In genomic region chr4:32129967-32130366, GRCh38 we compare ENCODE assay signal across 38 cellular contexts.
"Had no signal": no experiment of that assay in that cellular context is flagged by ENCODE, and none has a peak within 500 bp of the region (broad histone marks: within the 10 kb centered on the region; RNA-seq: fewer than 3 reads in every experiment).

No MANE protein-coding gene starts in this region.

- H3K27ac Mint-ChIP-seq: activated naive CD4-positive, alpha-beta T cell treated with anti-CD3 and anti-CD28 coated beads for 36 hours; activated naive CD4-positive, alpha-beta T cell treated with anti-CD3 and anti-CD28 coated beads, Interleukin-2, amount 10 ng/mL, durations not matched to agents 7 days and 5 days; activated naive CD4-positive, alpha-beta T cell treated with anti-CD3 and anti-CD28 coated beads, Interleukin-2, amount 50 U/mL, for 24 hours; activated naive CD4-positive, alpha-beta T cell treated with anti-CD3 and anti-CD28 coated beads, Interleukin-2, amount 50 U/mL, for 72 hours; activated naive CD8-positive, alpha-beta T cell; activated naive CD8-positive, alpha-beta T cell treated with anti-CD3 and anti-CD28 coated beads for 36 hours; activated naive CD8-positive, alpha-beta T cell treated with anti-CD3 and anti-CD28 coated beads, Interleukin-2, amount 10 ng/mL, durations not matched to agents 7 days and 5 days; activated naive CD8-positive, alpha-beta T cell treated with anti-CD3 and anti-CD28 coated beads, Interleukin-2, amount 50 U/mL, for 24 hours; activated T-cell treated with anti-CD3 and anti-CD28 coated beads, Interleukin-2, amount 50 U/mL, for 24 hours; activated T-cell treated with anti-CD3 and anti-CD28 coated beads, Interleukin-2, amount 50 U/mL, for 72 hours; activated T-helper 1 cell treated with anti-CD3 and anti-CD28 coated beads, Interleukin-12 subunit alpha, Interleukin-12 subunit beta, Interleukin-2, Interleukin-4 antibody, amounts not matched to agents 30 ng/mL and 10 ng/mL and 1 ng/mL, durations not matched to agents 14 hours and 24 hours and 36 hours; activated T-helper 17 cell treated with anti-CD3 and anti-CD28 coated beads, Interleukin-2, amount 50 U/mL, for 72 hours; activated T-helper 2 cell treated with anti-CD3 and anti-CD28 coated beads, Interferon-gamma antibody, Interleukin-2, Interleukin-4, amounts not matched to agents 10 μg/mL and 5 μg/mL and 100 μg/mL, durations not matched to agents 14 hours and 24 hours and 36 hours; brain had no signal

- H3K27me3 ChIP-seq: adrenal gland, ascending aorta, body of pancreas, brain microvascular endothelial cell, breast epithelium, cardiac muscle cell had no signal

- H3K4me3 Mint-ChIP-seq: activated naive CD4-positive, alpha-beta T cell treated with anti-CD3 and anti-CD28 coated beads for 36 hours; activated naive CD4-positive, alpha-beta T cell treated with anti-CD3 and anti-CD28 coated beads, Interleukin-2, amount 10 ng/mL, durations not matched to agents 7 days and 5 days; activated naive CD4-positive, alpha-beta T cell treated with anti-CD3 and anti-CD28 coated beads, Interleukin-2, amount 50 U/mL, for 24 hours; activated naive CD8-positive, alpha-beta T cell; activated naive CD8-positive, alpha-beta T cell treated with anti-CD3 and anti-CD28 coated beads for 36 hours; activated naive CD8-positive, alpha-beta T cell treated with anti-CD3 and anti-CD28 coated beads, Interleukin-2, amount 10 ng/mL, durations not matched to agents 7 days and 5 days; activated naive CD8-positive, alpha-beta T cell treated with anti-CD3 and anti-CD28 coated beads, Interleukin-2, amount 50 U/mL, for 24 hours; activated T-cell treated with anti-CD3 and anti-CD28 coated beads, Interleukin-2, amount 50 U/mL, for 24 hours; activated T-cell treated with anti-CD3 and anti-CD28 coated beads, Interleukin-2, amount 50 U/mL, for 4 hours; activated T-cell treated with anti-CD3 and anti-CD28 coated beads, Interleukin-2, amount 50 U/mL, for 72 hours; activated T-helper 1 cell treated with anti-CD3 and anti-CD28 coated beads, Interleukin-12 subunit alpha, Interleukin-12 subunit beta, Interleukin-2, Interleukin-4 antibody, amounts not matched to agents 30 ng/mL and 10 ng/mL and 1 ng/mL, durations not matched to agents 14 hours and 24 hours and 36 hours; activated T-helper 17 cell treated with anti-CD3 and anti-CD28 coated beads, Interleukin-2, amount 50 U/mL, for 72 hours; brain; central memory CD8-positive, alpha-beta T cell had no signal

- DNase-seq: activated effector memory CD4-positive, alpha-beta T cell treated with anti-CD3 and anti-CD28 coated beads, Interleukin-2, amount 50 U/mL, for 16 hours; activated effector memory CD4-positive, alpha-beta T cell treated with Interleukin-2 at 50 U/mL for 16 hours; activated gamma-delta T cell; activated gamma-delta T cell treated with Interleukin-2 at 50 U/mL for 16 hours; activated naive CD4-positive, alpha-beta T cell; activated naive CD4-positive, alpha-beta T cell treated with anti-CD3 and anti-CD28 coated beads for 36 hours; activated naive CD4-positive, alpha-beta T cell treated with anti-CD3 and anti-CD28 coated beads, Interleukin-2, amount 10 ng/mL, durations not matched to agents 7 days and 5 days; activated naive CD4-positive, alpha-beta T cell treated with anti-CD3 and anti-CD28 coated beads, Interleukin-2, amount 50 U/mL, for 16 hours; activated naive CD4-positive, alpha-beta T cell treated with Interleukin-2 at 50 U/mL for 16 hours; activated naive CD8-positive, alpha-beta T cell treated with anti-CD3 and anti-CD28 coated beads for 36 hours; activated naive CD8-positive, alpha-beta T cell treated with anti-CD3 and anti-CD28 coated beads, Interleukin-2, amount 10 ng/mL, durations not matched to agents 7 days and 5 days; activated naive CD8-positive, alpha-beta T cell treated with anti-CD3 and anti-CD28 coated beads, Interleukin-2, amount 50 U/mL, for 24 hours; activated T-cell treated with anti-CD3 and anti-CD28 coated beads, Interleukin-2, amount 50 U/mL, for 1 hour; activated T-cell treated with anti-CD3 and anti-CD28 coated beads, Interleukin-2, amount 50 U/mL, for 24 hours; activated T-cell treated with anti-CD3 and anti-CD28 coated beads, Interleukin-2, amount 50 U/mL, for 4 hours; activated T-cell treated with anti-CD3 and anti-CD28 coated beads, Interleukin-2, amount 50 U/mL, for 48 hours; activated T-cell treated with anti-CD3 and anti-CD28 coated beads, Interleukin-2, amount 50 U/mL, for 72 hours; adrenal gland; amniotic stem cell; amygdala; anterior cingulate cortex; aorta; body of pancreas; brain microvascular endothelial cell; caudate nucleus; central memory CD4-positive, alpha-beta T cell; cerebellar nuclear complex had no signal

- H3K4me1 ChIP-seq: adrenal gland, ascending aorta, body of pancreas, breast epithelium had no signal

- H3K36me3 Mint-ChIP-seq: activated naive CD4-positive, alpha-beta T cell treated with anti-CD3 and anti-CD28 coated beads, Interleukin-2, amount 10 ng/mL, durations not matched to agents 7 days and 5 days; activated naive CD4-positive, alpha-beta T cell treated with anti-CD3 and anti-CD28 coated beads, Interleukin-2, amount 50 U/mL, for 24 hours; activated naive CD4-positive, alpha-beta T cell treated with anti-CD3 and anti-CD28 coated beads, Interleukin-2, amount 50 U/mL, for 72 hours; activated naive CD8-positive, alpha-beta T cell; activated naive CD8-positive, alpha-beta T cell treated with anti-CD3 and anti-CD28 coated beads for 36 hours; activated naive CD8-positive, alpha-beta T cell treated with anti-CD3 and anti-CD28 coated beads, Interleukin-2, amount 10 ng/mL, durations not matched to agents 7 days and 5 days; brain had no signal

- H3K4me3 ChIP-seq: adrenal gland, ascending aorta, body of pancreas, breast epithelium, cardiac muscle cell had no signal

- H3K27ac ChIP-seq: adrenal gland, ascending aorta, body of pancreas, brain microvascular endothelial cell, breast epithelium, cardiac muscle cell had no signal

- H3K27me3 Mint-ChIP-seq: activated naive CD4-positive, alpha-beta T cell treated with anti-CD3 and anti-CD28 coated beads, Interleukin-2, amount 10 ng/mL, durations not matched to agents 7 days and 5 days; activated naive CD4-positive, alpha-beta T cell treated with anti-CD3 and anti-CD28 coated beads, Interleukin-2, amount 50 U/mL, for 24 hours; activated naive CD8-positive, alpha-beta T cell; activated naive CD8-positive, alpha-beta T cell treated with anti-CD3 and anti-CD28 coated beads for 36 hours; activated naive CD8-positive, alpha-beta T cell treated with anti-CD3 and anti-CD28 coated beads, Interleukin-2, amount 10 ng/mL, durations not matched to agents 7 days and 5 days; activated naive CD8-positive, alpha-beta T cell treated with anti-CD3 and anti-CD28 coated beads, Interleukin-2, amount 50 U/mL, for 24 hours; activated T-cell treated with anti-CD3 and anti-CD28 coated beads, Interleukin-2, amount 50 U/mL, for 24 hours; activated T-helper 17 cell treated with anti-CD3 and anti-CD28 coated beads, Interleukin-2, amount 50 U/mL, for 72 hours; brain; central memory CD8-positive, alpha-beta T cell had no signal

- H3K9me3 Mint-ChIP-seq: activated naive CD8-positive, alpha-beta T cell treated with anti-CD3 and anti-CD28 coated beads for 36 hours had no signal

- H3K36me3 ChIP-seq: adrenal gland, ascending aorta, brain microvascular endothelial cell, breast epithelium, cardiac muscle cell had no signal

- ATAC-seq: activated naive CD4-positive, alpha-beta T cell treated with anti-CD3 and anti-CD28 coated beads, Interleukin-2, amount 50 U/mL, for 72 hours; activated naive CD8-positive, alpha-beta T cell treated with anti-CD3 and anti-CD28 coated beads, Interleukin-2, amount 50 U/mL, for 24 hours; activated T-cell treated with anti-CD3 and anti-CD28 coated beads, Interleukin-2, amount 50 U/mL, for 4 hours; activated T-cell treated with anti-CD3 and anti-CD28 coated beads, Interleukin-2, amount 50 U/mL, for 72 hours; activated T-helper 17 cell treated with anti-CD3 and anti-CD28 coated beads, Interleukin-2, amount 50 U/mL, for 72 hours; body of pancreas had no signal

- H3K9me3 ChIP-seq: adrenal gland, ascending aorta, body of pancreas had no signal

- H3K4me1 Mint-ChIP-seq: activated naive CD4-positive, alpha-beta T cell treated with anti-CD3 and anti-CD28 coated beads, Interleukin-2, amount 10 ng/mL, durations not matched to agents 7 days and 5 days; activated naive CD4-positive, alpha-beta T cell treated with anti-CD3 and anti-CD28 coated beads, Interleukin-2, amount 50 U/mL, for 24 hours; activated naive CD8-positive, alpha-beta T cell treated with anti-CD3 and anti-CD28 coated beads for 36 hours; activated naive CD8-positive, alpha-beta T cell treated with anti-CD3 and anti-CD28 coated beads, Interleukin-2, amount 10 ng/mL, durations not matched to agents 7 days and 5 days; activated naive CD8-positive, alpha-beta T cell treated with anti-CD3 and anti-CD28 coated beads, Interleukin-2, amount 50 U/mL, for 24 hours; activated T-helper 17 cell treated with anti-CD3 and anti-CD28 coated beads, Interleukin-2, amount 50 U/mL, for 72 hours; brain; central memory CD8-positive, alpha-beta T cell had no signal
